Comparison of ENCODE assay signal across 8 cellular contexts in genomic region chr7:19709249-19709578, GRCh38. TPM values are rescaled to one million over a fixed set of nuclear protein-coding genes. Genes with fewer than 3 reads are reported as not detected.
DNase-seq lines count a peak whose midpoint lies in the region; ATAC-seq and TF ChIP-seq lines count a peak whose summit lies in the region.

No MANE protein-coding gene starts in this region.

- H3K36me3 ChIP-seq in body of pancreas (replicated peaks in 1 of 2; ENCODE audit: insufficient read depth in 1 of 2, low read depth in 2 of 2): no peaks in the 10 kb centered on the region

- H3K27ac ChIP-seq in body of pancreas: peak overlapping the region in 3 of 4 donors; percentile 55 to 73 (median 73)

- peaks cover 25% of the 10 kb centered on the region for H3K4me1 ChIP-seq in body of pancreas

- H3K36me3 Mint-ChIP-seq in natural killer cell treated with Interleukin-12 subunit alpha and Interleukin-12 subunit beta and Interleukin-15 and Interleukin-18, amount 100 ng/mL, for 72 hours: no peaks in the 10 kb centered on the region

- peaks cover 30 to 43% of the 10 kb centered on the region in 2 donors for H3K4me1 Mint-ChIP-seq in natural killer cell treated with Interleukin-12 subunit alpha and Interleukin-12 subunit beta and Interleukin-15 and Interleukin-18, amount 100 ng/mL, for 72 hours (ENCODE audit: low read depth in 2 of 2)

- H3K4me3 ChIP-seq in body of pancreas: no peak overlapping the region
- peak overlapping the region in 1 of 2 donors; percentile 98 for H3K4me3 ChIP-seq in foreskin fibroblast (ENCODE audit: low read depth in 1 of 2, low read length in 2 of 2)

- no peaks in the 10 kb centered on the region for H3K9me3 ChIP-seq in body of pancreas

- intact Hi-C loops in body of pancreas (cut with DNase I): no loop called here

- H3K27ac Mint-ChIP-seq in natural killer cell treated with Interleukin-12 subunit alpha and Interleukin-12 subunit beta and Interleukin-15 and Interleukin-18, amount 100 ng/mL, for 72 hours: peak overlapping the region; percentile 84 to 94

- no peak for TF ChIP-seq POLR2A in body of pancreas (IDR thresholded peaks at IDR 0.05)

- H3K27me3 ChIP-seq in body of pancreas: no peaks in the 10 kb centered on the region

- H3K27me3 Mint-ChIP-seq in natural killer cell treated with Interleukin-12 subunit alpha and Interleukin-12 subunit beta and Interleukin-15 and Interleukin-18, amount 100 ng/mL, for 72 hours: peaks cover 0 to 10% of the 10 kb centered on the region in 2 donors

- WGBS in body of pancreas, 2 donors: 54 to 58% methylated on average over 6 of the region's 6 CpGs

- TF ChIP-seq CTCF in body of pancreas (IDR thresholded peaks at IDR 0.05): no peak
- TF ChIP-seq CTCF in foreskin fibroblast (IDR thresholded peaks at IDR 0.05; ENCODE audit: low read depth, low read length): no peak

- H3K4me3 Mint-ChIP-seq in natural killer cell treated with Interleukin-12 subunit alpha and Interleukin-12 subunit beta and Interleukin-15 and Interleukin-18, amount 100 ng/mL, for 72 hours: peak overlapping the region; percentile 97

- no peaks in the 10 kb centered on the region for H3K9me3 Mint-ChIP-seq in natural killer cell treated with Interleukin-12 subunit alpha and Interleukin-12 subunit beta and Interleukin-15 and Interleukin-18, amount 100 ng/mL, for 72 hours

- ATAC-seq in HG03457 (IDR thresholded peaks at IDR 0.05; ENCODE audit: unreplicated experiment): peak; percentile 1
- no peak for ATAC-seq in body of pancreas
- ATAC-seq in natural killer cell treated with Interleukin-12 subunit alpha and Interleukin-12 subunit beta and Interleukin-15 and Interleukin-18, amount 100 ng/mL, for 72 hours: no peak

- DNase-seq in CD1c-positive myeloid dendritic cell (ENCODE audit: extremely low spot score) (peak; percentile 13), body of pancreas (no peak), foreskin fibroblast (no peak), NCI-H1417 (lab: John Stamatoyannopoulos, UW) (no peak), NCI-H2227 (lab: John Stamatoyannopoulos, UW; ENCODE audit: unreplicated experiment) (no peak), C1 segment of cervical spinal cord (lab: John Stamatoyannopoulos, UW) (no peak)
- no peak for DNase-seq in natural killer cell treated with Interleukin-12 subunit alpha and Interleukin-12 subunit beta and Interleukin-15 and Interleukin-18, amount 100 ng/mL, for 72 hours (ENCODE audit: low spot score)

RNA-seq across cellular contexts. Expression of gene POLR1F, which starts 0.4 kb away (rescaled TPM):
- total RNA-seq in body of pancreas: 1 to 10 TPM; 8.6 to 9.3 TPM
- 10 to 100 TPM; 26.0 to 30.8 TPM for total RNA-seq in natural killer cell treated with Interleukin-12 subunit alpha and Interleukin-12 subunit beta and Interleukin-15 and Interleukin-18, amount 100 ng/mL, for 72 hours
